Comparison of ENCODE assay signal across 7 cellular contexts in genomic region chr4:99885063-99885664, GRCh38. TPM values are rescaled to one million over a fixed set of nuclear protein-coding genes. Genes with fewer than 3 reads are reported as not detected.
DNase-seq lines count a peak whose midpoint lies in the region; ATAC-seq, FAIRE-seq and TF ChIP-seq lines count a peak whose summit lies in the region.

No MANE protein-coding gene starts in this region.

- H3K27me3 Mint-ChIP-seq in naive thymus-derived CD4-positive, alpha-beta T cell = no peaks in the 10 kb centered on the region

- H3K4me3 Mint-ChIP-seq in naive thymus-derived CD4-positive, alpha-beta T cell = no peak overlapping the region

- TF ChIP-seq CTCF in D721Med (IDR thresholded peaks at IDR 0.05; ENCODE audit: insufficient read depth, missing control alignments) = peak; percentile 66
- TF ChIP-seq CTCF in suprapubic skin (IDR thresholded peaks at IDR 0.05) = peak in 1 of 2 donors; percentile 6

- ATAC-seq in naive thymus-derived CD4-positive, alpha-beta T cell = peak; percentile 72
- no peak for ATAC-seq in HG02973 (IDR thresholded peaks at IDR 0.05; ENCODE audit: unreplicated experiment)

- H3K27me3 ChIP-seq in naive thymus-derived CD4-positive, alpha-beta T cell (ENCODE audit: control insufficient read depth in 2 of 2, insufficient read depth in 2 of 2, low read length in 2 of 2) = no peaks in the 10 kb centered on the region
- no peaks in the 10 kb centered on the region for H3K27me3 ChIP-seq in suprapubic skin

- intact Hi-C loops in naive thymus-derived CD4-positive, alpha-beta T cell (cut with micrococcal nuclease) = loop anchor here (1.0 to 5.0 kb wide), 11 partner anchors 38 to 478 kb away; partner anchors contain the start of gene DAPP1 (in 2 of the 2)

- peaks cover 0 to 2% of the 10 kb centered on the region in 2 donors for H3K4me1 ChIP-seq in naive thymus-derived CD4-positive, alpha-beta T cell (ENCODE audit: control insufficient read depth in 2 of 2, insufficient read depth in 2 of 2, low read length in 2 of 2)
- H3K4me1 ChIP-seq in suprapubic skin = no peaks in the 10 kb centered on the region

- H3K4me3 ChIP-seq in naive thymus-derived CD4-positive, alpha-beta T cell (ENCODE audit: low read length) = no peak overlapping the region
- H3K4me3 ChIP-seq in suprapubic skin = no peak overlapping the region

- H3K27ac Mint-ChIP-seq in naive thymus-derived CD4-positive, alpha-beta T cell = no peak overlapping the region

- peaks cover 0 to 19% (median 13%) of the 10 kb centered on the region in 7 donors for H3K4me1 Mint-ChIP-seq in naive thymus-derived CD4-positive, alpha-beta T cell

- POLR2A ChIA-PET in naive thymus-derived CD4-positive, alpha-beta T cell (lab: Charles Lee) = interaction anchor here (0.6 to 0.9 kb wide), 3 partner anchors 55 to 324 kb away, joined by 3 read pairs; partner anchors contain the start of gene DNAJB14

- peaks cover 7 to 27% (median 16%) of the 10 kb centered on the region in 3 experiments for H3K36me3 ChIP-seq in naive thymus-derived CD4-positive, alpha-beta T cell (ENCODE audit: control insufficient read depth in 2 of 3, insufficient read depth in 3 of 3, low read length in 3 of 3)
- H3K36me3 ChIP-seq in suprapubic skin = peaks cover 47% of the 10 kb centered on the region

- 73% methylated on average over 2 of the region's 2 CpGs for whole genome bisulfite sequencing in suprapubic skin

- no peaks in the 10 kb centered on the region for H3K9me3 Mint-ChIP-seq in naive thymus-derived CD4-positive, alpha-beta T cell

- DNase-seq in D721Med (ENCODE audit: insufficient read length, low spot score) (no peak), GM19238 (ENCODE audit: insufficient read length, low spot score) (peak; percentile 2), NCI-H748 (lab: John Stamatoyannopoulos, UW; ENCODE audit: unreplicated experiment) (peak; percentile 24), cerebellar cortex (ENCODE audit: low spot score) (peak; percentile 31), suprapubic skin (ENCODE audit: low spot score in 2 of 2) (no peak)
- peak in 7 of 9 donors; percentile 34 to 64 (median 54) for DNase-seq in naive thymus-derived CD4-positive, alpha-beta T cell

- peaks cover 0 to 12% (median 5%) of the 10 kb centered on the region in 5 donors for H3K36me3 Mint-ChIP-seq in naive thymus-derived CD4-positive, alpha-beta T cell

- no peaks in the 10 kb centered on the region for H3K9me3 ChIP-seq in naive thymus-derived CD4-positive, alpha-beta T cell (ENCODE audit: control insufficient read depth in 2 of 3, low read length in 3 of 3)
- no peaks in the 10 kb centered on the region for H3K9me3 ChIP-seq in suprapubic skin

- TF ChIP-seq EP300 in suprapubic skin (IDR thresholded peaks at IDR 0.05) = no peak

- TF ChIP-seq POLR2A in suprapubic skin (IDR thresholded peaks at IDR 0.05) = no peak

- CTCF ChIA-PET in naive thymus-derived CD4-positive, alpha-beta T cell (lab: Charles Lee) = interaction anchor here (0.6 to 3.1 kb wide), 9 partner anchors 9 to 419 kb away, joined by 3 to 27 read pairs (median 4); partner anchors contain the start of gene LAMTOR3

- no peak overlapping the region for H3K27ac ChIP-seq in naive thymus-derived CD4-positive, alpha-beta T cell (ENCODE audit: low read depth, low read length)
- no peak overlapping the region for H3K27ac ChIP-seq in suprapubic skin

- FAIRE-seq in D721Med (lab: Jason Lieb, UNC) = no peak

RNA-seq across cellular contexts. Expression of gene LAMTOR3, which starts 9.1 kb away (rescaled TPM):
- total RNA-seq in naive thymus-derived CD4-positive, alpha-beta T cell = 10 to 100 TPM; 20.1 to 32.6 (median 27.4) TPM
- 10 to 100 TPM; 36.5 to 37.0 TPM for polyA plus RNA-seq in naive thymus-derived CD4-positive, alpha-beta T cell
- total RNA-seq in suprapubic skin = 10 to 100 TPM; 34.4 to 49.5 (median 39.3) TPM

Comparison
In these comparisons a context has a peak if more than half of its experiments do, and no peak if none do; other contexts are left out.
1. DNase-seq: peak in GM19238 (single experiment), NCI-H748 (single experiment), cerebellar cortex (single experiment) and naive thymus-derived CD4-positive, alpha-beta T cell (7 of 9); none in D721Med (single experiment) and suprapubic skin (0 of 2).